In the genomic region with DNA sequence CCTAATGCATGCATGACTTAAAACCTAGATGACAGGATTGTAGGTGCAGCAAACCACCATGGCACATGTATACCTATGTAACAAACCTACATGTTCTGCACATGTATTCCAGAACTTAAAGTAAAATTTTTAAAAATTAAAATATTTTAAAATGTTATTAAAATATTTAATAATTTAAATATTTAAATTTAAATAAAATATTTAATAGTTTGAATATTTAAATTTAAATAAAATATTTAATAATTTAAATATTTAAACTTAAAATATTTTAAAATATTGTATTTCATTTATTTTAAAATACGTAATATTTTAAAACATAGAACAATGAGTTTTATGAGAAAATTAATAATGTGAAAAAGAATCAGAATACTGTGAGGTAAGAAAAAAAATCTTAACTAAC, we compare ENCODE assay signal across 25 cellular contexts.
"Had no signal": no experiment of that assay in that cellular context is flagged by ENCODE, and none has a peak within 500 bp of the region (broad histone marks: within the 10 kb centered on the region; RNA-seq: fewer than 3 reads in every experiment).

No MANE protein-coding gene starts in this region.

- H3K27ac ChIP-seq: left lung, lower lobe of right lung, neural progenitor cell, neutrophil, right atrium auricular region, right lobe of liver, stomach, testis, thyroid gland, transverse colon, upper lobe of left lung, vagina had no signal

- H2AFZ ChIP-seq: neural progenitor cell had no signal

- DNase-seq: hippocampal formation; left colon; left lung; lower lobe of right lung; mesendoderm; naive B cell; natural killer cell; nephron progenitor cell; occipital lobe; right lobe of liver; stimulated activated CD4-positive, alpha-beta T cell treated with anti-CD3 and anti-CD28 coated beads, Interleukin-12 subunit alpha, Interleukin-12 subunit beta, amount 100 ng/mL, for 4 hours; stimulated activated CD4-positive, alpha-beta T cell treated with anti-CD3 and anti-CD28 coated beads, Interleukin-15, amount 100 ng/mL, for 24 hours; stimulated activated CD4-positive, alpha-beta T cell treated with anti-CD3 and anti-CD28 coated beads, Interleukin-2, amount 100 ng/mL, for 24 hours; stimulated activated CD4-positive, alpha-beta T cell treated with anti-CD3 and anti-CD28 coated beads, Interleukin-4, amount 100 ng/mL, for 1 hour; stimulated activated naive B cell treated with anti-CD40 and anti-IgM and Interleukin-4, amounts not matched to agents 10 μg/mL and 1 μg/mL and 100 μg/mL, for 72 hours; stimulated activated naive CD8-positive, alpha-beta T cell treated with anti-CD3 and anti-CD28 coated beads, Interleukin-15, Interleukin-2, amounts not matched to agents 100 U/mL and 50 U/mL, for 24 hours; stomach; testis; thyroid gland; transverse colon; upper lobe of left lung had no signal

- H3K4me1 ChIP-seq: left lung, lower lobe of right lung, neural progenitor cell, right atrium auricular region, right lobe of liver, stomach, testis, thyroid gland, transverse colon, upper lobe of left lung, vagina had no signal

- H3K9me3 ChIP-seq: lower lobe of right lung, neutrophil, right lobe of liver, testis, thyroid gland, upper lobe of left lung, vagina had no signal

- H3K27me3 ChIP-seq: left lung, neural progenitor cell, neutrophil, right atrium auricular region, right lobe of liver, stomach, testis, thyroid gland, transverse colon, upper lobe of left lung, vagina had no signal

- H3K36me3 ChIP-seq: left lung, lower lobe of right lung, neural progenitor cell, neutrophil, right atrium auricular region, right lobe of liver, stomach, thyroid gland, transverse colon, upper lobe of left lung, vagina had no signal

- ATAC-seq: left colon; left lung; lower lobe of right lung; natural killer cell; right lobe of liver; stimulated activated naive B cell treated with anti-CD40 and anti-IgM and Interleukin-4, amounts not matched to agents 10 μg/mL and 1 μg/mL and 100 μg/mL, for 72 hours; stimulated activated naive CD8-positive, alpha-beta T cell treated with anti-CD3 and anti-CD28 coated beads, Interleukin-15, Interleukin-2, amounts not matched to agents 100 U/mL and 50 U/mL, for 24 hours had no signal

- H3K9ac ChIP-seq: neural progenitor cell had no signal

- H3K4me2 ChIP-seq: neural progenitor cell had no signal

- H3K4me3 ChIP-seq: left lung, lower lobe of right lung, neural progenitor cell, right atrium auricular region, right lobe of liver, stomach, testis, thyroid gland, transverse colon, upper lobe of left lung, vagina had no signal
